Comparison of ENCODE assay signal across 11 cellular contexts in the genomic region with DNA sequence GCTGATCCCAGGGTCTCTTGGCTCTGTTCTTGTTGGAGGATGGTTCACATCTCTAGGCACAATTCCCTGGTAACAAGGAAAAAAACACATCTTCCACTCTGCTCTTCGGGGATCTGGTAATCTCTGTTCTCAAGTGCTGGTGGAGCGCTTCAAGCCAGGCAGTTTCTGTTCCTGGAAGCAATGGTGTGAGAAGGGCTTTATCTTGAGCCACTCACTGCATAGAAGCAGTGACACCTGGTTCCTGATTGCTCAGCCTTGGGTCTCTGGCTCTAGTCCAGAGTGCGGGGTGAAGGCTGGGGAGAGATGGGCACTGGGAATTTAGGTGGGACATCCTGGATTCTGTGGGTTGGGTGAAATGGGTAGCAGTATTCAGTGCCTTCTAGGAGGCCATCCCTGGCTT. TPM values are rescaled to one million over a fixed set of nuclear protein-coding genes. Genes with fewer than 3 reads are reported as not detected.
A peak's percentile ranks its signal among the peaks of the same experiment; 100 is the strongest.
DNase-seq lines count a peak whose midpoint lies in the region; ATAC-seq, FAIRE-seq and TF ChIP-seq lines count a peak whose summit lies in the region.
"Had no signal": no experiment of that assay in that cellular context is flagged by ENCODE, and none has a peak within 500 bp of the region (broad histone marks: within the 10 kb centered on the region; RNA-seq: fewer than 3 reads in every experiment).

No MANE protein-coding gene starts in this region.

- DNase-seq in H9, result no peak
- no peak for DNase-seq in WERI-Rb-1
- no peak for DNase-seq in foreskin keratinocyte
- no peak for DNase-seq in OCI-M1 (lab: John Stamatoyannopoulos, UW)
- no peak for DNase-seq in RCC 7860 (ENCODE audit: low spot score)
- DNase-seq in NK-92 (lab: John Stamatoyannopoulos, UW; ENCODE audit: unreplicated experiment), result no peak
- DNase-seq: adrenal gland, lower lobe of right lung had no signal

- H3K27ac ChIP-seq in H9 (ENCODE audit: insufficient read length, low read depth, low read length) (no peak overlapping the region), WERI-Rb-1 (peak overlapping the region; percentile 7), rectal smooth muscle tissue (ENCODE audit: low read depth, low read length) (peak overlapping the region; percentile 50), foreskin keratinocyte (no peak overlapping the region)
- H3K27ac ChIP-seq: KMS-11, lower lobe of right lung had no signal

- TF ChIP-seq CTCF in H9 (conservative IDR thresholded peaks at IDR 0.05), result no peak
- no peak for TF ChIP-seq CTCF in WERI-Rb-1 (IDR thresholded peaks at IDR 0.05; ENCODE audit: low read depth, low read length)
- no peak for TF ChIP-seq CTCF in foreskin keratinocyte (conservative IDR thresholded peaks at IDR 0.05)

- H3K4me3 Mint-ChIP-seq in H9, result no peak overlapping the region

- no peak overlapping the region for H4K8ac ChIP-seq in H9 (replicated peaks; ENCODE audit: insufficient read length, low read depth, low read length)

- H2AFZ ChIP-seq in H9 (ENCODE audit: low read length), result no peak overlapping the region

- H3K27me3 Mint-ChIP-seq in H9 (ENCODE audit: low read depth), result no peaks in the 10 kb centered on the region

- peaks cover 62 to 63% of the 10 kb centered on the region in 2 experiments for H3K4me1 Mint-ChIP-seq in H9

- no peaks in the 10 kb centered on the region for H3K9me3 Mint-ChIP-seq in H9

- H4K20me1 ChIP-seq in H9 (ENCODE audit: control insufficient read depth, insufficient read depth, insufficient read length), result no peaks in the 10 kb centered on the region

- H3K56ac ChIP-seq in H9 (ENCODE audit: insufficient read length, low read depth, low read length), result no peak overlapping the region

- H3K36me3 ChIP-seq in WERI-Rb-1, result peaks cover 19% of the 10 kb centered on the region
- no peaks in the 10 kb centered on the region for H3K36me3 ChIP-seq in rectal smooth muscle tissue (ENCODE audit: control insufficient read depth, insufficient read depth, low read length)
- H3K36me3 ChIP-seq: adrenal gland, lower lobe of right lung had no signal

- H3K9ac ChIP-seq in H9 (ENCODE audit: extremely low read depth, insufficient read length, low read length) (no peak overlapping the region), rectal smooth muscle tissue (ENCODE audit: low read length) (no peak overlapping the region)
- H3K9ac ChIP-seq: KMS-11 had no signal

- H3K23ac ChIP-seq in H9 (ENCODE audit: insufficient read length, low read depth, low read length), result no peak overlapping the region

- H3K9me3 ChIP-seq in H9 (ENCODE audit: control insufficient read depth, low read depth, low read length) (no peaks in the 10 kb centered on the region), WERI-Rb-1 (ENCODE audit: severe bottlenecking) (no peaks in the 10 kb centered on the region)
- H3K9me3 ChIP-seq: adrenal gland, lower lobe of right lung had no signal

- no peak overlapping the region for H3K4me2 ChIP-seq in H9 (ENCODE audit: insufficient read depth, insufficient read length, low read length)
- H3K4me2 ChIP-seq: KMS-11 had no signal

- WGBS in H9 (ENCODE audit: extremely low coverage, insufficient read length, low lambda C conversion rate), result no CpG with 5 or more reads among the region's 3 CpGs

- FAIRE-seq in RCC 7860 (lab: Jason Lieb, UNC), result no peak

- H3K14ac ChIP-seq in H9 (ENCODE audit: insufficient read depth, low read length), result no peak overlapping the region

- H2BK5ac ChIP-seq in H9 (ENCODE audit: insufficient read length, low read length), result no peak overlapping the region

- no peaks in the 10 kb centered on the region for H3K27me3 ChIP-seq in H9 (ENCODE audit: insufficient read depth, low read length)
- H3K27me3 ChIP-seq in WERI-Rb-1 (ENCODE audit: insufficient read depth, low read depth, severe bottlenecking), result no peaks in the 10 kb centered on the region
- H3K27me3 ChIP-seq in rectal smooth muscle tissue (ENCODE audit: control insufficient read depth, insufficient read depth, low read length), result no peaks in the 10 kb centered on the region
- no peaks in the 10 kb centered on the region for H3K27me3 ChIP-seq in foreskin keratinocyte
- H3K27me3 ChIP-seq: adrenal gland had no signal

- H2BK20ac ChIP-seq in H9 (ENCODE audit: low read depth, low read length, poor library complexity, severe bottlenecking), result no peak overlapping the region

- H4K91ac ChIP-seq in H9 (ENCODE audit: insufficient read length, low read depth, low read length), result no peak overlapping the region

- no peak overlapping the region for H3K4me3 ChIP-seq in WERI-Rb-1 (ENCODE audit: low read depth, low read length)
- no peak overlapping the region for H3K4me3 ChIP-seq in rectal smooth muscle tissue (ENCODE audit: low read length)
- H3K4me3 ChIP-seq: adrenal gland, lower lobe of right lung had no signal

- H3K27ac Mint-ChIP-seq in H9, result peak overlapping the region; percentile 82 to 97 (median 95)

- H3K36me3 Mint-ChIP-seq in H9 (ENCODE audit: insufficient read depth in 1 of 3, low read depth in 3 of 3), result peaks cover 3 to 9% (median 7%) of the 10 kb centered on the region in 3 experiments

- no peak overlapping the region for H4K5ac ChIP-seq in H9 (ENCODE audit: insufficient read length, low read depth, low read length)

- ATAC-seq in GM19043 (IDR thresholded peaks at IDR 0.05; ENCODE audit: low read depth, unreplicated experiment), result peak; percentile 81
- no peak for ATAC-seq in foreskin keratinocyte

- H2AK5ac ChIP-seq in H9 (ENCODE audit: insufficient read length, low read length), result no peak overlapping the region

- H3K4ac ChIP-seq in H9 (ENCODE audit: low read depth, low read length), result no peak overlapping the region

- no peak overlapping the region for H2BK12ac ChIP-seq in H9 (ENCODE audit: insufficient read length, low read depth, low read length)

- peaks cover under 1% of the 10 kb centered on the region for H3K79me1 ChIP-seq in H9 (ENCODE audit: insufficient read depth, low read depth, low read length, poor library complexity, severe bottlenecking)

- no peak overlapping the region for H3K18ac ChIP-seq in H9 (ENCODE audit: insufficient read length, low read depth, low read length)

- no peak overlapping the region for H2BK15ac ChIP-seq in H9 (ENCODE audit: low read depth, low read length)

- no peak overlapping the region for H2BK120ac ChIP-seq in H9 (ENCODE audit: low read depth, low read length, poor library complexity, severe bottlenecking)

- H3K23me2 ChIP-seq in H9 (ENCODE audit: insufficient read length, low read depth, low read length, poor library complexity, severe bottlenecking), result no peaks in the 10 kb centered on the region

- H3K4me1 ChIP-seq in H9 (ENCODE audit: insufficient read depth, low read length) (peaks cover 7% of the 10 kb centered on the region; the same call in 1 of the 2 replicates), rectal smooth muscle tissue (ENCODE audit: control insufficient read depth, insufficient read depth, low read length) (peaks cover 16% of the 10 kb centered on the region), foreskin keratinocyte (no peaks in the 10 kb centered on the region)

- H3T11ph ChIP-seq in H9 (ENCODE audit: low read length), result no peak overlapping the region

- peaks cover 41% of the 10 kb centered on the region; the same call in 1 of the 2 replicates for H3K79me2 ChIP-seq in H9 (ENCODE audit: insufficient read depth, low read length)

RNA-seq across cellular contexts. Expression of a gene that starts 14.1 kb away (rescaled TPM):
- 61.2 and 65.4 TPM in 2 replicates for total RNA-seq in H9 (2021)
- total RNA-seq in foreskin keratinocyte, result 28.3 and 32.8 TPM in 2 replicates
- polyA plus RNA-seq in foreskin keratinocyte, result 12.2 and 15.1 TPM in 2 replicates

Comparison
In these comparisons a context has a peak if more than half of its experiments do, and no peak if none do; other contexts are left out.
1. H3K27ac ChIP-seq: peak in WERI-Rb-1 (single experiment) and rectal smooth muscle tissue (single experiment); none in H9 (single experiment) and foreskin keratinocyte (single experiment).